Comparison of ENCODE assay signal across 11 cellular contexts in genomic region chr2:83273322-83273721, GRCh38.
"Had no signal": no experiment of that assay in that cellular context is flagged by ENCODE, and none has a peak within 500 bp of the region (broad histone marks: within the 10 kb centered on the region; RNA-seq: fewer than 3 reads in every experiment).

No MANE protein-coding gene starts in this region.

- H2AFZ ChIP-seq: GM23248, GM23338 had no signal

- DNase-seq: GM23248, GOT3, H7, H9, HCEC 1CT, HFFc6 had no signal

- H3K27ac ChIP-seq: GM23248 had no signal

- H3K4me3 ChIP-seq: GM23248, GM23338, HAP-1 had no signal

- H3K9ac ChIP-seq: GM23248 had no signal

- H3K4me1 ChIP-seq: HAP-1 had no signal

- H3K4me2 ChIP-seq: GM23338 had no signal

- ATAC-seq: GM23338, HCT116 had no signal

- H3K36me3 ChIP-seq: HAP-1 had no signal

- FAIRE-seq: H1, H54 had no signal

- H3K9me3 ChIP-seq: HAP-1 had no signal
